22 cellular contexts compared by ENCODE assay signal in genomic region chr7:33882950-33883349, GRCh38. TPM values are rescaled to one million over a fixed set of nuclear protein-coding genes. Genes with fewer than 3 reads are reported as not detected.
"Had no signal": no experiment of that assay in that cellular context is flagged by ENCODE, and none has a peak within 500 bp of the region (broad histone marks: within the 10 kb centered on the region; RNA-seq: fewer than 3 reads in every experiment).

No MANE protein-coding gene starts in this region.

- H3K4me1 ChIP-seq: pancreas, right lobe of liver, thyroid gland had no signal

- FAIRE-seq: endometrium, frontal cortex, kidney, pancreas, small intestine had no signal

- H3K9me3 ChIP-seq: pancreas, right lobe of liver, thyroid gland had no signal

- H3K4me1 Mint-ChIP-seq: stimulated activated naive CD8-positive, alpha-beta T cell treated with anti-CD3 and anti-CD28 coated beads, Interleukin-15, amount 100 ng/mL, for 72 hours had no signal

- H3K27ac Mint-ChIP-seq: effector memory CD8-positive, alpha-beta T cell; natural killer cell; stimulated activated naive CD8-positive, alpha-beta T cell treated with anti-CD3 and anti-CD28 coated beads, Interleukin-15, amount 100 ng/mL, for 72 hours had no signal

- H3K27me3 ChIP-seq: pancreas, right lobe of liver, thyroid gland had no signal

- H3K9me3 Mint-ChIP-seq: effector memory CD8-positive, alpha-beta T cell; natural killer cell; stimulated activated naive CD8-positive, alpha-beta T cell treated with anti-CD3 and anti-CD28 coated beads, Interleukin-15, amount 100 ng/mL, for 72 hours had no signal

- DNase-seq: caudate nucleus; cerebellar nuclear complex; cortex of kidney; effector memory CD8-positive, alpha-beta T cell; hypothalamus; kidney; natural killer cell; occipital lobe; pancreas; right lobe of liver; small intestine; stimulated activated CD4-positive, alpha-beta T cell treated with anti-CD3 and anti-CD28 coated beads, Interleukin-15, amount 100 ng/mL, for 24 hours; stimulated activated CD4-positive, alpha-beta T cell treated with anti-CD3 and anti-CD28 coated beads, Interleukin-4, amount 100 ng/mL, for 1 hour; stimulated activated CD8-positive, alpha-beta memory T cell treated with anti-CD3 and anti-CD28 coated beads, Interleukin-4, amount 100 ng/mL, for 48 hours; stimulated activated naive CD4-positive, alpha-beta T cell; stimulated activated naive CD8-positive, alpha-beta T cell treated with anti-CD3 and anti-CD28 coated beads, Interleukin-15, amount 100 ng/mL, for 72 hours; thyroid gland; trophoblast cell had no signal

- ATAC-seq: effector memory CD8-positive, alpha-beta T cell; left lobe of liver; natural killer cell; right lobe of liver had no signal

- H3K4me3 Mint-ChIP-seq: effector memory CD8-positive, alpha-beta T cell; natural killer cell; stimulated activated naive CD8-positive, alpha-beta T cell treated with anti-CD3 and anti-CD28 coated beads, Interleukin-15, amount 100 ng/mL, for 72 hours had no signal

- H3K27ac ChIP-seq: pancreas, right lobe of liver, thyroid gland had no signal

- H3K4me3 ChIP-seq: pancreas, right lobe of liver, thyroid gland had no signal

- H3K36me3 Mint-ChIP-seq: natural killer cell had no signal

- H3K36me3 ChIP-seq: pancreas, right lobe of liver, thyroid gland had no signal

RNA-seq across cellular contexts. Expression of gene BMPER, which starts 22.4 kb away (rescaled TPM):
- total RNA-seq: esophagus mucosa had no signal
